2 cellular contexts compared by ENCODE assay signal in the genomic region with DNA sequence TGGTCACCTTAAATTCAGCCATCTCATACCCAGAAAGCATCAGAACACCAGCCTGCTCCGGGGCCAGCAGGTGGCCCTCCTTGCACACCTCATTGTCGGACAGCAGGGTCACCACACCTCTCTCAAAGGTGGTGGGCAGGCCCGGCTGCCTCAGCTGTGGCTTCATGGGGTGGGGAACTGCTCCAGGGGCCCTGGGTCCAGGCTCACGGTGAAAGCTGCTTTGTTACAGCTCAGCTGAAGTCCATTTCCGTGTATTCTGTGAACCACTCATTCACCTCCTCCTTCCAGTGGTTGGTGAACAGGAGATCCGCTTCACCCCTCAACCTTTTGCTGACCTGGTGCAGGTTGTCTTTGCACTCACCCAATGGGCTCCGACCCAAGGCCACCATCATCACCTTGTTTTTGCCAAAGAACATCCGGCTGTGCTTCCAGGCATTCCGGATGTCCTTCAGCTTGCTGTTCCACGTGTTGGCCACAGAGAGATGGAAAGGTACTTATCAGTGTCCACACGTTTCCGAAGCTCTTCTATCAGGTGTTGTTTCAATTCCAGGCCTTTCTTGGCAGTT.
TF ChIP-seq lines count a peak whose summit lies in the region.

No MANE protein-coding gene starts in this region.

TF ChIP-seq in HCT116, 20 proteins besides CTCF, POLR2A, EP300 and RAD21 (continued from another document):
- TF ChIP-seq TCF7L2 (IDR thresholded peaks at IDR 0.05; ENCODE audit: borderline replicate concordance, extremely low read depth, insufficient read depth, insufficient read length) (no peak), SRF (IDR thresholded peaks at IDR 0.05; ENCODE audit: low read depth) (no peak), POLR2AphosphoS5 (IDR thresholded peaks at IDR 0.05; ENCODE audit: low read depth, low read length) (no peak), FOSL1 (IDR thresholded peaks at IDR 0.05; ENCODE audit: low read depth) (no peak), ZNF274 (IDR thresholded peaks at IDR 0.05; ENCODE audit: low read depth, low read length) (no peak), SP1 (IDR thresholded peaks at IDR 0.05; ENCODE audit: low read depth) (no peak), EZH2 (IDR thresholded peaks at IDR 0.05) (no peak), EGR1 (IDR thresholded peaks at IDR 0.05; ENCODE audit: low read depth) (no peak)
- TF ChIP-seq, protein P1, sequence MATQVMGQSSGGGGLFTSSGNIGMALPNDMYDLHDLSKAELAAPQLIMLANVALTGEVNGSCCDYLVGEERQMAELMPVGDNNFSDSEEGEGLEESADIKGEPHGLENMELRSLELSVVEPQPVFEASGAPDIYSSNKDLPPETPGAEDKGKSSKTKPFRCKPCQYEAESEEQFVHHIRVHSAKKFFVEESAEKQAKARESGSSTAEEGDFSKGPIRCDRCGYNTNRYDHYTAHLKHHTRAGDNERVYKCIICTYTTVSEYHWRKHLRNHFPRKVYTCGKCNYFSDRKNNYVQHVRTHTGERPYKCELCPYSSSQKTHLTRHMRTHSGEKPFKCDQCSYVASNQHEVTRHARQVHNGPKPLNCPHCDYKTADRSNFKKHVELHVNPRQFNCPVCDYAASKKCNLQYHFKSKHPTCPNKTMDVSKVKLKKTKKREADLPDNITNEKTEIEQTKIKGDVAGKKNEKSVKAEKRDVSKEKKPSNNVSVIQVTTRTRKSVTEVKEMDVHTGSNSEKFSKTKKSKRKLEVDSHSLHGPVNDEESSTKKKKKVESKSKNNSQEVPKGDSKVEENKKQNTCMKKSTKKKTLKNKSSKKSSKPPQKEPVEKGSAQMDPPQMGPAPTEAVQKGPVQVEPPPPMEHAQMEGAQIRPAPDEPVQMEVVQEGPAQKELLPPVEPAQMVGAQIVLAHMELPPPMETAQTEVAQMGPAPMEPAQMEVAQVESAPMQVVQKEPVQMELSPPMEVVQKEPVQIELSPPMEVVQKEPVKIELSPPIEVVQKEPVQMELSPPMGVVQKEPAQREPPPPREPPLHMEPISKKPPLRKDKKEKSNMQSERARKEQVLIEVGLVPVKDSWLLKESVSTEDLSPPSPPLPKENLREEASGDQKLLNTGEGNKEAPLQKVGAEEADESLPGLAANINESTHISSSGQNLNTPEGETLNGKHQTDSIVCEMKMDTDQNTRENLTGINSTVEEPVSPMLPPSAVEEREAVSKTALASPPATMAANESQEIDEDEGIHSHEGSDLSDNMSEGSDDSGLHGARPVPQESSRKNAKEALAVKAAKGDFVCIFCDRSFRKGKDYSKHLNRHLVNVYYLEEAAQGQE (IDR thresholded peaks at IDR 0.05; ENCODE audit: low read depth): no peak

TF ChIP-seq in HepG2, 621 proteins besides CTCF, POLR2A, EP300 and RAD21 (continued from another document and continues in another):
- TF ChIP-seq ZNF441 (CRISPR knock-in tag; IDR thresholded peaks at IDR 0.05; ENCODE audit: borderline replicate concordance) (peak; percentile 44; the same call in 1 of the 2 replicates), ZKSCAN5 (CRISPR knock-in tag; IDR thresholded peaks at IDR 0.05) (no peak), IRF2 (CRISPR knock-in tag; IDR thresholded peaks at IDR 0.05) (peak; percentile 79; the same call in 1 of the 2 replicates), ZNF30 (CRISPR knock-in tag; IDR thresholded peaks at IDR 0.05) (no peak), BRCA1 (CRISPR knock-in tag; IDR thresholded peaks at IDR 0.05) (0 out of 2 replicates have a peak, but pooled peaks have one; percentile 55), ATF6 (CRISPR knock-in tag; conservative IDR thresholded peaks at IDR 0.05) (no peak), ZNF230 (CRISPR knock-in tag; IDR thresholded peaks at IDR 0.05) (no peak; the same call in 1 of the 2 replicates), ZNF790 (CRISPR knock-in tag; IDR thresholded peaks at IDR 0.05; ENCODE audit: borderline replicate concordance) (no peak), HNF1B (CRISPR knock-in tag; IDR thresholded peaks at IDR 0.05) (peak; percentile 33; the same call in 1 of the 2 replicates), HOXA5 (CRISPR knock-in tag; IDR thresholded peaks at IDR 0.05) (no peak; the same call in 1 of the 2 replicates), ZNF7 (CRISPR knock-in tag; IDR thresholded peaks at IDR 0.05) (no peak), NCOA2 (CRISPR knock-in tag; IDR thresholded peaks at IDR 0.05) (no peak), ZSCAN31 (CRISPR knock-in tag; IDR thresholded peaks at IDR 0.05; ENCODE audit: low read depth) (peak; percentile 30; the same call in 1 of the 2 replicates), GFI1 (CRISPR knock-in tag; IDR thresholded peaks at IDR 0.05; ENCODE audit: borderline replicate concordance) (no peak), UBTF (CRISPR knock-in tag; IDR thresholded peaks at IDR 0.05) (0 out of 2 replicates have a peak, but pooled peaks have one; percentile 35), ZNF580 (CRISPR knock-in tag; IDR thresholded peaks at IDR 0.05; ENCODE audit: borderline replicate concordance, low read depth) (peak; percentile 66; the same call in 1 of the 2 replicates), JDP2 (CRISPR knock-in tag; IDR thresholded peaks at IDR 0.05; ENCODE audit: borderline replicate concordance) (no peak), KAT8 (CRISPR knock-in tag; IDR thresholded peaks at IDR 0.05) (peak; percentile 54), CSRNP1 (CRISPR knock-in tag; IDR thresholded peaks at IDR 0.05) (no peak), KDM1A (CRISPR knock-in tag; IDR thresholded peaks at IDR 0.05) (no peak; the same call in 1 of the 2 replicates), HNRNPL (IDR thresholded peaks at IDR 0.05; ENCODE audit: low read depth, low read length) (no peak), TCF7L2 (IDR thresholded peaks at IDR 0.05; ENCODE audit: low read depth, low read length) (no peak), SMAD1 (CRISPR knock-in tag; IDR thresholded peaks at IDR 0.05; ENCODE audit: borderline replicate concordance, low read depth) (no peak), PAWR (CRISPR knock-in tag; IDR thresholded peaks at IDR 0.05; ENCODE audit: borderline replicate concordance) (no peak), ZFP62 (CRISPR knock-in tag; IDR thresholded peaks at IDR 0.05) (no peak), NCOA1 (CRISPR knock-in tag; IDR thresholded peaks at IDR 0.05) (no peak), ARNT2 (CRISPR knock-in tag; IDR thresholded peaks at IDR 0.05; ENCODE audit: low read depth) (no peak), ZNF850 (CRISPR knock-in tag; conservative IDR thresholded peaks at IDR 0.05) (no peak), GTF2F1 (IDR thresholded peaks at IDR 0.05; ENCODE audit: low read length) (no peak), MAX (IDR thresholded peaks at IDR 0.05) (peak; percentile 92)
- TF ChIP-seq, protein P2, sequence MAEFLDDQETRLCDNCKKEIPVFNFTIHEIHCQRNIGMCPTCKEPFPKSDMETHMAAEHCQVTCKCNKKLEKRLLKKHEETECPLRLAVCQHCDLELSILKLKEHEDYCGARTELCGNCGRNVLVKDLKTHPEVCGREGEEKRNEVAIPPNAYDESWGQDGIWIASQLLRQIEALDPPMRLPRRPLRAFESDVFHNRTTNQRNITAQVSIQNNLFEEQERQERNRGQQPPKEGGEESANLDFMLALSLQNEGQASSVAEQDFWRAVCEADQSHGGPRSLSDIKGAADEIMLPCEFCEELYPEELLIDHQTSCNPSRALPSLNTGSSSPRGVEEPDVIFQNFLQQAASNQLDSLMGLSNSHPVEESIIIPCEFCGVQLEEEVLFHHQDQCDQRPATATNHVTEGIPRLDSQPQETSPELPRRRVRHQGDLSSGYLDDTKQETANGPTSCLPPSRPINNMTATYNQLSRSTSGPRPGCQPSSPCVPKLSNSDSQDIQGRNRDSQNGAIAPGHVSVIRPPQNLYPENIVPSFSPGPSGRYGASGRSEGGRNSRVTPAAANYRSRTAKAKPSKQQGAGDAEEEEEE (CRISPR knock-in tag; IDR thresholded peaks at IDR 0.05; ENCODE audit: borderline replicate concordance): no peak
- TF ChIP-seq, protein P3, sequence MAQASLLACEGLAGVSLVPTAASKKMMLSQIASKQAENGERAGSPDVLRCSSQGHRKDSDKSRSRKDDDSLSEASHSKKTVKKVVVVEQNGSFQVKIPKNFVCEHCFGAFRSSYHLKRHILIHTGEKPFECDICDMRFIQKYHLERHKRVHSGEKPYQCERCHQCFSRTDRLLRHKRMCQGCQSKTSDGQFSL (CRISPR knock-in tag; IDR thresholded peaks at IDR 0.05): no peak
- TF ChIP-seq, protein P4, sequence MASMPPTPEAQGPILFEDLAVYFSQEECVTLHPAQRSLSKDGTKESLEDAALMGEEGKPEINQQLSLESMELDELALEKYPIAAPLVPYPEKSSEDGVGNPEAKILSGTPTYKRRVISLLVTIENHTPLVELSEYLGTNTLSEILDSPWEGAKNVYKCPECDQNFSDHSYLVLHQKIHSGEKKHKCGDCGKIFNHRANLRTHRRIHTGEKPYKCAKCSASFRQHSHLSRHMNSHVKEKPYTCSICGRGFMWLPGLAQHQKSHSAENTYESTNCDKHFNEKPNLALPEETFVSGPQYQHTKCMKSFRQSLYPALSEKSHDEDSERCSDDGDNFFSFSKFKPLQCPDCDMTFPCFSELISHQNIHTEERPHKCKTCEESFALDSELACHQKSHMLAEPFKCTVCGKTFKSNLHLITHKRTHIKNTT (CRISPR knock-in tag; IDR thresholded peaks at IDR 0.05): no peak
- TF ChIP-seq, protein P5, sequence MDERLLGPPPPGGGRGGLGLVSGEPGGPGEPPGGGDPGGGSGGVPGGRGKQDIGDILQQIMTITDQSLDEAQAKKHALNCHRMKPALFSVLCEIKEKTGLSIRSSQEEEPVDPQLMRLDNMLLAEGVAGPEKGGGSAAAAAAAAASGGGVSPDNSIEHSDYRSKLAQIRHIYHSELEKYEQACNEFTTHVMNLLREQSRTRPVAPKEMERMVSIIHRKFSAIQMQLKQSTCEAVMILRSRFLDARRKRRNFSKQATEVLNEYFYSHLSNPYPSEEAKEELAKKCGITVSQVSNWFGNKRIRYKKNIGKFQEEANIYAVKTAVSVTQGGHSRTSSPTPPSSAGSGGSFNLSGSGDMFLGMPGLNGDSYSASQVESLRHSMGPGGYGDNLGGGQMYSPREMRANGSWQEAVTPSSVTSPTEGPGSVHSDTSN (CRISPR knock-in tag; IDR thresholded peaks at IDR 0.05): no peak
